8 cellular contexts compared by ENCODE assay signal in the genomic region with DNA sequence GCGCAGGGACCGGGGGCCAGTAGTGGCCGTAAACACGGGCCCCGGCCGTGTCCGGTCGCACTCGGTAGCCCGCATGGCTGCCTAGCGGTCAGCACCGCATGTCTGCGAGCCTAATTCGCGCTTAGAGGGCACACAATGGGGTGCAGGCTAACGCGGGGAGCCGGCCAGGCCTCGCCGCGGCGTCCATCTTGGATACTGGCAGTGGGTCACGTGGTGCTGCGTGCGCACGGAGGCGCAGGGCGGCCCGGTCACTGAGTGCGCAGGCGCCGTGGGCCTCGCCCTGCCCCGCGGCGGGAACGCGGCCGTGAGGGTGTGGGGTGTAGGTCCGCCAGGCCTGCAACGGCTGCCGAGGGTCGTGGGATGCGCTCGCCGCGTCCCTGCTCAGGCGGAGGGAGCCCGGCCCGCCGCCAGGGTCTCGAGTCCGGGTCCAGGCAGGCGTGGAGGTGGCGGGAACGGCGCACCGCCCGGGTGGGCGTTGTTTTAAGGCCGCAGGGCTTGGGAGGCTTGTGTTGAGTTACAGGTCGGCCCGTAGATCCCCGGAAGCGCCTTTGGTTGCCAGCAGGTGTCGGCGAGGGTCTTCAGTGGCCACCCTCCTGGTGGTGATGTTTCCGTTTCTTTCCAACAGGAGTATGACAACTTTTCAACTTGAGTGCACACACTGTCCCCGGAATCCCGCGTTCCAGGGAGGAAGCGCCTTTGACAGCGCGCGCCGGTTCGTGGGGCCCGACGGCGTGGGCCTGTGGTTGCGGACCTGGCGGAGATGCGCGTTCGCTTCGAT. TPM values are rescaled to one million over a fixed set of nuclear protein-coding genes. Genes with fewer than 3 reads are reported as not detected.
DNase-seq lines count a peak whose midpoint lies in the region; ATAC-seq, FAIRE-seq and TF ChIP-seq lines count a peak whose summit lies in the region.

No MANE protein-coding gene starts in this region.

- H3K27me3 Mint-ChIP-seq in neural crest cell (ENCODE audit: low read depth): peaks cover 3% of the 10 kb centered on the region
- peaks cover 24% of the 10 kb centered on the region for H3K27me3 Mint-ChIP-seq in stimulated activated naive CD8-positive, alpha-beta T cell treated with anti-CD3 and anti-CD28 coated beads, Interleukin-15, amount 100 ng/mL, for 72 hours

- TF ChIP-seq POLR2A in H54 (IDR thresholded peaks at IDR 0.05; ENCODE audit: low read depth, low read length): peak; percentile 97

- TF ChIP-seq CTCF in LNCaP clone FGC (IDR thresholded peaks at IDR 0.05; ENCODE audit: control insufficient read depth, extremely low read depth, insufficient read depth) (no peak), fibroblast of villous mesenchyme (IDR thresholded peaks at IDR 0.05; ENCODE audit: insufficient read depth, low read depth, low read length) (no peak), neural crest cell (conservative IDR thresholded peaks at IDR 0.05) (peak; percentile 48)

- peaks cover 8% of the 10 kb centered on the region for H3K9me3 Mint-ChIP-seq in neural crest cell
- peaks cover 0 to 6% of the 10 kb centered on the region in 2 donors for H3K9me3 Mint-ChIP-seq in stimulated activated naive CD8-positive, alpha-beta T cell treated with anti-CD3 and anti-CD28 coated beads, Interleukin-15, amount 100 ng/mL, for 72 hours

- peak; percentile 74 for ATAC-seq in stimulated activated naive CD8-positive, alpha-beta T cell treated with anti-CD3 and anti-CD28 coated beads, Interleukin-15, amount 100 ng/mL, for 72 hours

- peaks cover 50% of the 10 kb centered on the region for H3K4me1 Mint-ChIP-seq in neural crest cell
- peaks cover 44% of the 10 kb centered on the region for H3K4me1 Mint-ChIP-seq in stimulated activated naive CD8-positive, alpha-beta T cell treated with anti-CD3 and anti-CD28 coated beads, Interleukin-15, amount 100 ng/mL, for 72 hours

- H3K4me3 ChIP-seq in LNCaP clone FGC (ENCODE audit: low read depth, low read length) (peak overlapping the region; percentile 76), fibroblast of villous mesenchyme (ENCODE audit: low read depth, low read length) (peak overlapping the region; percentile 93)

- DNase-seq in GDM1 (lab: John Stamatoyannopoulos, UW): peak; percentile 92
- DNase-seq in H54 (ENCODE audit: insufficient read length, low spot score): peak; percentile 98
- peak; percentile 68 for DNase-seq in LNCaP clone FGC (ENCODE audit: low read depth)
- DNase-seq in RPMI7951 (ENCODE audit: low read depth): peak; percentile 91
- DNase-seq in activated effector memory CD4-positive, alpha-beta T cell treated with anti-CD3 and anti-CD28 coated beads, Interleukin-2, amount 50 U/mL, for 16 hours: peak; percentile 98
- DNase-seq in fibroblast of villous mesenchyme (ENCODE audit: low read depth): peak; percentile 94
- DNase-seq in neural crest cell (ENCODE audit: low read depth, low spot score): peak; percentile 88
- peak; percentile 95 for DNase-seq in stimulated activated naive CD8-positive, alpha-beta T cell treated with anti-CD3 and anti-CD28 coated beads, Interleukin-15, amount 100 ng/mL, for 72 hours

- H3K36me3 Mint-ChIP-seq in neural crest cell (ENCODE audit: low read depth): no peaks in the 10 kb centered on the region

- H3K4me3 Mint-ChIP-seq in neural crest cell: peak overlapping the region; percentile 96
- H3K4me3 Mint-ChIP-seq in stimulated activated naive CD8-positive, alpha-beta T cell treated with anti-CD3 and anti-CD28 coated beads, Interleukin-15, amount 100 ng/mL, for 72 hours: peak overlapping the region; percentile 95

- peak overlapping the region; percentile 100 for H3K27ac Mint-ChIP-seq in neural crest cell (ENCODE audit: unreplicated experiment)
- H3K27ac Mint-ChIP-seq in stimulated activated naive CD8-positive, alpha-beta T cell treated with anti-CD3 and anti-CD28 coated beads, Interleukin-15, amount 100 ng/mL, for 72 hours: peak overlapping the region; percentile 99 to 100

- no peak for FAIRE-seq in H54 (lab: Jason Lieb, UNC)

RNA-seq across cellular contexts. Expression of gene HDAC4, which starts 0.8 kb away (rescaled TPM):
- total RNA-seq in RPMI7951 (2014; rRNA removed; shearing (Covaris generic)): 4.6 and 5.5 TPM in 2 replicates
- total RNA-seq in fibroblast of villous mesenchyme (19.6 and 20.3 TPM in 2 replicates), neural crest cell (50.7 and 52.1 TPM in 2 replicates)

Comparison
In these comparisons a context has a peak if more than half of its experiments do, and no peak if none do; other contexts are left out.
1. Peak in every context shown above with its lines: DNase-seq, ATAC-seq and H3K4me3 ChIP-seq.